18 cellular contexts compared by ENCODE assay signal in genomic region chr9:119601632-119602031, GRCh38.
"Had no signal": no experiment of that assay in that cellular context is flagged by ENCODE, and none has a peak within 500 bp of the region (broad histone marks: within the 10 kb centered on the region; RNA-seq: fewer than 3 reads in every experiment).

No MANE protein-coding gene starts in this region.

- H3K4me1 Mint-ChIP-seq: mesothelial cell of epicardium had no signal

- H2AFZ ChIP-seq: hepatocyte had no signal

- ATAC-seq: foreskin keratinocyte, gastroesophageal sphincter, heart left ventricle, left cardiac atrium, left lung, left ventricle myocardium superior, lower lobe of right lung, mucosa of descending colon had no signal

- H3K9me3 ChIP-seq: esophagus muscularis mucosa, gastroesophageal sphincter, left lung, lower lobe of right lung, mucosa of descending colon had no signal

- H3K4me1 ChIP-seq: esophagus muscularis mucosa, foreskin keratinocyte, gastroesophageal sphincter, heart left ventricle, left lung, lower lobe of right lung had no signal

- H3K27ac Mint-ChIP-seq: mesothelial cell of epicardium had no signal

- H3K36me3 ChIP-seq: esophagus muscularis mucosa, gastroesophageal sphincter, heart left ventricle, left lung, lower lobe of right lung had no signal

- H3K4me3 Mint-ChIP-seq: mesothelial cell of epicardium had no signal

- H3K27me3 ChIP-seq: dorsolateral prefrontal cortex, esophagus muscularis mucosa, foreskin keratinocyte, gastroesophageal sphincter, heart left ventricle, hepatocyte, left lung had no signal

- DNase-seq: dermis blood vessel endothelial cell; dorsolateral prefrontal cortex; effector CD4-positive, alpha-beta T cell; effector memory CD4-positive, alpha-beta T cell; foreskin keratinocyte; heart left ventricle; hypothalamus; left cardiac atrium; left lung; left ventricle myocardium superior; lower lobe of right lung; mesenchymal stem cell; mucosa of descending colon had no signal

- H3K36me3 Mint-ChIP-seq: mesothelial cell of epicardium had no signal

- H3K9me3 Mint-ChIP-seq: mesothelial cell of epicardium had no signal

- H3K4me2 ChIP-seq: hepatocyte had no signal

- H3K4me3 ChIP-seq: coronary artery, dorsolateral prefrontal cortex, esophagus muscularis mucosa, gastroesophageal sphincter, heart left ventricle, hepatocyte, left lung, lower lobe of right lung, mucosa of descending colon had no signal

- H3K27ac ChIP-seq: coronary artery, dorsolateral prefrontal cortex, esophagus muscularis mucosa, foreskin keratinocyte, gastroesophageal sphincter, heart left ventricle, hepatocyte, left lung, lower lobe of right lung had no signal
